In genomic region chr13:80180745-80181144, GRCh38 we compare ENCODE assay signal across 15 cellular contexts.
"Had no signal": no experiment of that assay in that cellular context is flagged by ENCODE, and none has a peak within 500 bp of the region (broad histone marks: within the 10 kb centered on the region; RNA-seq: fewer than 3 reads in every experiment).

No MANE protein-coding gene starts in this region.

- H3K27ac ChIP-seq: epithelial cell of prostate, gastroesophageal sphincter, left lung, SJSA1, tibial nerve had no signal

- H3K36me3 ChIP-seq: gastroesophageal sphincter, left lung, SJSA1, tibial nerve had no signal

- H3K9me3 ChIP-seq: gastroesophageal sphincter, left lung, SJSA1, tibial nerve had no signal

- H3K4me3 ChIP-seq: gastroesophageal sphincter, left lung, SJSA1, tibial nerve had no signal

- H3K4me1 ChIP-seq: gastroesophageal sphincter, left lung, SJSA1, tibial nerve had no signal

- H3K27me3 ChIP-seq: gastroesophageal sphincter, left lung, SJSA1, tibial nerve had no signal

- DNase-seq: activated B cell treated with CpG ODN at 0.5 μM for 24 hours; activated CD4-positive, alpha-beta T cell treated with anti-CD3 and anti-CD28 coated beads, Interleukin-2, amount 10 ng/mL, durations not matched to agents 7 days and 5 days; activated CD8-positive, alpha-beta memory T cell treated with anti-CD3 and anti-CD28 coated beads, Interleukin-2, amount 50 U/mL, for 48 hours; activated naive CD8-positive, alpha-beta T cell treated with anti-CD3 and anti-CD28 coated beads for 36 hours; cerebellar nuclear complex; effector memory CD8-positive, alpha-beta T cell; left lung; mammary epithelial cell; stimulated activated CD4-positive, alpha-beta T cell treated with anti-CD3 and anti-CD28 coated beads, Interleukin-2, amount 100 ng/mL, for 48 hours; stimulated activated naive B cell treated with anti-CD40 and anti-IgM and Interleukin-4, amounts not matched to agents 10 μg/mL and 1 μg/mL and 100 μg/mL, for 72 hours; T-helper 2 cell had no signal
